In the genomic region with DNA sequence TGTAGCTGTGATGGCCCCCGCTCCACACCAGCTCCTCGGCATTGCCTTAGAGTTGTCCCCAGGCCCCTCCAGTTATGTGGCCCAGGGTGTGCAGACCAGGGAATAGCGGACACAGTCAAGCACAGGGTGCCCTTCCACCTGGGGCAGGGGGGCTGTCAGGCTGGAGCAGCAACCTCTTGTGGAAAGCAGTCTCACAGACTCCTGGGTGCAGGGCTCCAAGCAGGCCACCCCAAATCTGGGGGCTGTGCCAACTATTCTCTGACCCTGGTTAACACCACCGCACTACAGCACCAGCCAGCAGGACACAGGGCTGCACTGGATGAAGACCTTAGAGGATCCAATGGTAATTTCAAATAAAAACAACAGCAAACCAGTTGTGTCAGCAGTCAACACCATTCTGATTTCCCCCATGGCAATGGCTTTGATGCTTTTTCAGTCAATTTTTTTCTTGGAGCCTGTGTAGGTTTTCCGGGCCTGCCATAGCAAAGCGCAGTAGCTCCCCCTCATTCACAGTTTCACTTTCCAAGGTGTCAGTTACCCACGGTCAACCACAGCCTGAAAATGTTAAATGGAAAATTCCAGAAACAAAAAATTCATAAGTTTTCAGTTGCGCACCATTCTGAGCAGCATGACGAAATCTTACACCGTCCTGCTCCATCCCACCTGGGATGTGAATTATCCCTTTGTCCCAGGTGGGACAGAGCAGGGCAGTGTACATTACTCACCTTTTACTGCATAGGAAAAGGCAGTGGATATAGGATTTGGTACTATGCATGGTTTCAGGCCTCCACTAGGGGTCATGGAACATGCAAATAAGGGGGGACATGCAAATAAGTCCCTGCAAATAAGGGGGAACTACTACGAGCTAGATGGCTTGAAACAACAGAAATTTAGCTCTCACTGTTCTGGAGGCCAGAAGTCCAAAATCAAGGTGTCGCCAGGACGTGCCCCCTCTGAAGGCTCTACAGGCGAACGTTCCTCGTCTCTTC, we compare ENCODE assay signal across 2 cellular contexts.
TF ChIP-seq lines count a peak whose summit lies in the region.

No MANE protein-coding gene starts in this region.

TF ChIP-seq in GM23338, 12 proteins besides CTCF, POLR2A, EP300 and RAD21:
- TF ChIP-seq, protein P1, sequence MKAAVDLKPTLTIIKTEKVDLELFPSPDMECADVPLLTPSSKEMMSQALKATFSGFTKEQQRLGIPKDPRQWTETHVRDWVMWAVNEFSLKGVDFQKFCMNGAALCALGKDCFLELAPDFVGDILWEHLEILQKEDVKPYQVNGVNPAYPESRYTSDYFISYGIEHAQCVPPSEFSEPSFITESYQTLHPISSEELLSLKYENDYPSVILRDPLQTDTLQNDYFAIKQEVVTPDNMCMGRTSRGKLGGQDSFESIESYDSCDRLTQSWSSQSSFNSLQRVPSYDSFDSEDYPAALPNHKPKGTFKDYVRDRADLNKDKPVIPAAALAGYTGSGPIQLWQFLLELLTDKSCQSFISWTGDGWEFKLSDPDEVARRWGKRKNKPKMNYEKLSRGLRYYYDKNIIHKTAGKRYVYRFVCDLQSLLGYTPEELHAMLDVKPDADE (IDR thresholded peaks at IDR 0.05) = no peak
- TF ChIP-seq NANOG (IDR thresholded peaks at IDR 0.05; ENCODE audit: borderline replicate concordance) (no peak), JUNB (IDR thresholded peaks at IDR 0.05; ENCODE audit: unreplicated experiment) (no peak), ZNF114 (CRISPR knock-in tag; IDR thresholded peaks at IDR 0.05) (no peak), STAT1 (IDR thresholded peaks at IDR 0.05; ENCODE audit: unreplicated experiment) (no peak), ZNF331 (CRISPR knock-in tag; IDR thresholded peaks at IDR 0.05; ENCODE audit: low read depth) (no peak)
- TF ChIP-seq, protein P2, sequence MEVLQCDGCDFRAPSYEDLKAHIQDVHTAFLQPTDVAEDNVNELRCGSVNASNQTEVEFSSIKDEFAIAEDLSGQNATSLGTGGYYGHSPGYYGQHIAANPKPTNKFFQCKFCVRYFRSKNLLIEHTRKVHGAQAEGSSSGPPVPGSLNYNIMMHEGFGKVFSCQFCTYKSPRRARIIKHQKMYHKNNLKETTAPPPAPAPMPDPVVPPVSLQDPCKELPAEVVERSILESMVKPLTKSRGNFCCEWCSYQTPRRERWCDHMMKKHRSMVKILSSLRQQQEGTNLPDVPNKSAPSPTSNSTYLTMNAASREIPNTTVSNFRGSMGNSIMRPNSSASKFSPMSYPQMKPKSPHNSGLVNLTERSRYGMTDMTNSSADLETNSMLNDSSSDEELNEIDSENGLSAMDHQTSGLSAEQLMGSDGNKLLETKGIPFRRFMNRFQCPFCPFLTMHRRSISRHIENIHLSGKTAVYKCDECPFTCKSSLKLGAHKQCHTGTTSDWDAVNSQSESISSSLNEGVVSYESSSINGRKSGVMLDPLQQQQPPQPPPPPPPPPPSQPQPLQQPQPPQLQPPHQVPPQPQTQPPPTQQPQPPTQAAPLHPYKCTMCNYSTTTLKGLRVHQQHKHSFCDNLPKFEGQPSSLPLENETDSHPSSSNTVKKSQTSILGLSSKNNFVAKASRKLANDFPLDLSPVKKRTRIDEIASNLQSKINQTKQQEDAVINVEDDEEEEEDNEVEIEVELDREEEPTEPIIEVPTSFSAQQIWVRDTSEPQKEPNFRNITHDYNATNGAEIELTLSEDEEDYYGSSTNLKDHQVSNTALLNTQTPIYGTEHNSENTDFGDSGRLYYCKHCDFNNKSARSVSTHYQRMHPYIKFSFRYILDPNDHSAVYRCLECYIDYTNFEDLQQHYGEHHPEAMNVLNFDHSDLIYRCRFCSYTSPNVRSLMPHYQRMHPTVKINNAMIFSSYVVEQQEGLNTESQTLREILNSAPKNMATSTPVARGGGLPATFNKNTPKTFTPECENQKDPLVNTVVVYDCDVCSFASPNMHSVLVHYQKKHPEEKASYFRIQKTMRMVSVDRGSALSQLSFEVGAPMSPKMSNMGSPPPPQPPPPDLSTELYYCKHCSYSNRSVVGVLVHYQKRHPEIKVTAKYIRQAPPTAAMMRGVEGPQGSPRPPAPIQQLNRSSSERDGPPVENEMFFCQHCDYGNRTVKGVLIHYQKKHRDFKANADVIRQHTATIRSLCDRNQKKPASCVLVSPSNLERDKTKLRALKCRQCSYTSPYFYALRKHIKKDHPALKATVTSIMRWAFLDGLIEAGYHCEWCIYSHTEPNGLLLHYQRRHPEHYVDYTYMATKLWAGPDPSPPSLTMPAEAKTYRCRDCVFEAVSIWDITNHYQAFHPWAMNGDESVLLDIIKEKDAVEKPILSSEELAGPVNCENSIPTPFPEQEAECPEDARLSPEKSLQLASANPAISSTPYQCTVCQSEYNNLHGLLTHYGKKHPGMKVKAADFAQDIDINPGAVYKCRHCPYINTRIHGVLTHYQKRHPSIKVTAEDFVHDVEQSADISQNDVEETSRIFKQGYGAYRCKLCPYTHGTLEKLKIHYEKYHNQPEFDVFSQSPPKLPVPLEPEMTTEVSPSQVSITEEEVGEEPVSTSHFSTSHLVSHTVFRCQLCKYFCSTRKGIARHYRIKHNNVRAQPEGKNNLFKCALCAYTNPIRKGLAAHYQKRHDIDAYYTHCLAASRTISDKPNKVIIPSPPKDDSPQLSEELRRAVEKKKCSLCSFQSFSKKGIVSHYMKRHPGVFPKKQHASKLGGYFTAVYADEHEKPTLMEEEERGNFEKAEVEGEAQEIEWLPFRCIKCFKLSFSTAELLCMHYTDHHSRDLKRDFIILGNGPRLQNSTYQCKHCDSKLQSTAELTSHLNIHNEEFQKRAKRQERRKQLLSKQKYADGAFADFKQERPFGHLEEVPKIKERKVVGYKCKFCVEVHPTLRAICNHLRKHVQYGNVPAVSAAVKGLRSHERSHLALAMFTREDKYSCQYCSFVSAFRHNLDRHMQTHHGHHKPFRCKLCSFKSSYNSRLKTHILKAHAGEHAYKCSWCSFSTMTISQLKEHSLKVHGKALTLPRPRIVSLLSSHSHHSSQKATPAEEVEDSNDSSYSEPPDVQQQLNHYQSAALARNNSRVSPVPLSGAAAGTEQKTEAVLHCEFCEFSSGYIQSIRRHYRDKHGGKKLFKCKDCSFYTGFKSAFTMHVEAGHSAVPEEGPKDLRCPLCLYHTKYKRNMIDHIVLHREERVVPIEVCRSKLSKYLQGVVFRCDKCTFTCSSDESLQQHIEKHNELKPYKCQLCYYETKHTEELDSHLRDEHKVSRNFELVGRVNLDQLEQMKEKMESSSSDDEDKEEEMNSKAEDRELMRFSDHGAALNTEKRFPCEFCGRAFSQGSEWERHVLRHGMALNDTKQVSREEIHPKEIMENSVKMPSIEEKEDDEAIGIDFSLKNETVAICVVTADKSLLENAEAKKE (CRISPR knock-in tag; IDR thresholded peaks at IDR 0.05) = no peak

TF ChIP-seq in GM12878, 131 proteins besides CTCF, POLR2A, EP300 and RAD21:
- no peak for TF ChIP-seq NFXL1 (IDR thresholded peaks at IDR 0.05; ENCODE audit: borderline replicate concordance)
- peak; percentile 67; the same call in 1 of the 3 replicates for TF ChIP-seq POU2F2 (IDR thresholded peaks at IDR 0.05; ENCODE audit: borderline replicate concordance, low read depth, low read length)
- TF ChIP-seq, protein P3, sequence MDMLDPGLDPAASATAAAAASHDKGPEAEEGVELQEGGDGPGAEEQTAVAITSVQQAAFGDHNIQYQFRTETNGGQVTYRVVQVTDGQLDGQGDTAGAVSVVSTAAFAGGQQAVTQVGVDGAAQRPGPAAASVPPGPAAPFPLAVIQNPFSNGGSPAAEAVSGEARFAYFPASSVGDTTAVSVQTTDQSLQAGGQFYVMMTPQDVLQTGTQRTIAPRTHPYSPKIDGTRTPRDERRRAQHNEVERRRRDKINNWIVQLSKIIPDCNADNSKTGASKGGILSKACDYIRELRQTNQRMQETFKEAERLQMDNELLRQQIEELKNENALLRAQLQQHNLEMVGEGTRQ (IDR thresholded peaks at IDR 0.05; ENCODE audit: borderline replicate concordance, low read depth, low read length) = no peak
- TF ChIP-seq FOXM1 (IDR thresholded peaks at IDR 0.05; ENCODE audit: low read depth, low read length) = no peak
